1 cellular context compared by ENCODE assay signal in genomic region chr1:2412773-2413494, GRCh38.
TF ChIP-seq lines count a peak whose summit lies in the region.

No MANE protein-coding gene starts in this region.

TF ChIP-seq in WTC11, 78 proteins besides CTCF, POLR2A, EP300 and RAD21 (continued from another document):
- TF ChIP-seq, protein P1, sequence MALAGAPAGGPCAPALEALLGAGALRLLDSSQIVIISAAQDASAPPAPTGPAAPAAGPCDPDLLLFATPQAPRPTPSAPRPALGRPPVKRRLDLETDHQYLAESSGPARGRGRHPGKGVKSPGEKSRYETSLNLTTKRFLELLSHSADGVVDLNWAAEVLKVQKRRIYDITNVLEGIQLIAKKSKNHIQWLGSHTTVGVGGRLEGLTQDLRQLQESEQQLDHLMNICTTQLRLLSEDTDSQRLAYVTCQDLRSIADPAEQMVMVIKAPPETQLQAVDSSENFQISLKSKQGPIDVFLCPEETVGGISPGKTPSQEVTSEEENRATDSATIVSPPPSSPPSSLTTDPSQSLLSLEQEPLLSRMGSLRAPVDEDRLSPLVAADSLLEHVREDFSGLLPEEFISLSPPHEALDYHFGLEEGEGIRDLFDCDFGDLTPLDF (CRISPR knock-in tag; IDR thresholded peaks at IDR 0.05) = peak; percentile 75; the same call in 1 of the 2 replicates
- TF ChIP-seq TEAD1 (CRISPR knock-in tag; IDR thresholded peaks at IDR 0.05) = peak; percentile 30; the same call in 1 of the 2 replicates
- TF ChIP-seq, protein P2, sequence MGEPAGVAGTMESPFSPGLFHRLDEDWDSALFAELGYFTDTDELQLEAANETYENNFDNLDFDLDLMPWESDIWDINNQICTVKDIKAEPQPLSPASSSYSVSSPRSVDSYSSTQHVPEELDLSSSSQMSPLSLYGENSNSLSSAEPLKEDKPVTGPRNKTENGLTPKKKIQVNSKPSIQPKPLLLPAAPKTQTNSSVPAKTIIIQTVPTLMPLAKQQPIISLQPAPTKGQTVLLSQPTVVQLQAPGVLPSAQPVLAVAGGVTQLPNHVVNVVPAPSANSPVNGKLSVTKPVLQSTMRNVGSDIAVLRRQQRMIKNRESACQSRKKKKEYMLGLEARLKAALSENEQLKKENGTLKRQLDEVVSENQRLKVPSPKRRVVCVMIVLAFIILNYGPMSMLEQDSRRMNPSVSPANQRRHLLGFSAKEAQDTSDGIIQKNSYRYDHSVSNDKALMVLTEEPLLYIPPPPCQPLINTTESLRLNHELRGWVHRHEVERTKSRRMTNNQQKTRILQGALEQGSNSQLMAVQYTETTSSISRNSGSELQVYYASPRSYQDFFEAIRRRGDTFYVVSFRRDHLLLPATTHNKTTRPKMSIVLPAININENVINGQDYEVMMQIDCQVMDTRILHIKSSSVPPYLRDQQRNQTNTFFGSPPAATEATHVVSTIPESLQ (CRISPR knock-in tag; IDR thresholded peaks at IDR 0.05) = no peak
- TF ChIP-seq JUN (CRISPR knock-in tag; IDR thresholded peaks at IDR 0.05) = peak; percentile 44; the same call in 1 of the 2 replicates
- TF ChIP-seq RORB (CRISPR knock-in tag; IDR thresholded peaks at IDR 0.05) = no peak
- TF ChIP-seq, protein P3, sequence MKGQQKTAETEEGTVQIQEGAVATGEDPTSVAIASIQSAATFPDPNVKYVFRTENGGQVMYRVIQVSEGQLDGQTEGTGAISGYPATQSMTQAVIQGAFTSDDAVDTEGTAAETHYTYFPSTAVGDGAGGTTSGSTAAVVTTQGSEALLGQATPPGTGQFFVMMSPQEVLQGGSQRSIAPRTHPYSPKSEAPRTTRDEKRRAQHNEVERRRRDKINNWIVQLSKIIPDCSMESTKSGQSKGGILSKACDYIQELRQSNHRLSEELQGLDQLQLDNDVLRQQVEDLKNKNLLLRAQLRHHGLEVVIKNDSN (CRISPR knock-in tag; IDR thresholded peaks at IDR 0.05) = 0 out of 2 replicates have a peak, but pooled peaks have one; percentile 28
- TF ChIP-seq, protein P4, sequence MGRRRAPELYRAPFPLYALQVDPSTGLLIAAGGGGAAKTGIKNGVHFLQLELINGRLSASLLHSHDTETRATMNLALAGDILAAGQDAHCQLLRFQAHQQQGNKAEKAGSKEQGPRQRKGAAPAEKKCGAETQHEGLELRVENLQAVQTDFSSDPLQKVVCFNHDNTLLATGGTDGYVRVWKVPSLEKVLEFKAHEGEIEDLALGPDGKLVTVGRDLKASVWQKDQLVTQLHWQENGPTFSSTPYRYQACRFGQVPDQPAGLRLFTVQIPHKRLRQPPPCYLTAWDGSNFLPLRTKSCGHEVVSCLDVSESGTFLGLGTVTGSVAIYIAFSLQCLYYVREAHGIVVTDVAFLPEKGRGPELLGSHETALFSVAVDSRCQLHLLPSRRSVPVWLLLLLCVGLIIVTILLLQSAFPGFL (CRISPR knock-in tag; IDR thresholded peaks at IDR 0.05; ENCODE audit: borderline replicate concordance) = no peak
- TF ChIP-seq HMGXB4 (CRISPR knock-in tag; IDR thresholded peaks at IDR 0.05) = peak; percentile 57; the same call in 1 of the 2 replicates
- TF ChIP-seq FOXP1 (CRISPR knock-in tag; IDR thresholded peaks at IDR 0.05; ENCODE audit: borderline replicate concordance) = peak; percentile 72; the same call in 1 of the 2 replicates
- TF ChIP-seq E2F4 (CRISPR knock-in tag; IDR thresholded peaks at IDR 0.05; ENCODE audit: borderline replicate concordance, low read depth) = peak; percentile 45; the same call in 1 of the 2 replicates
- TF ChIP-seq, protein P5, sequence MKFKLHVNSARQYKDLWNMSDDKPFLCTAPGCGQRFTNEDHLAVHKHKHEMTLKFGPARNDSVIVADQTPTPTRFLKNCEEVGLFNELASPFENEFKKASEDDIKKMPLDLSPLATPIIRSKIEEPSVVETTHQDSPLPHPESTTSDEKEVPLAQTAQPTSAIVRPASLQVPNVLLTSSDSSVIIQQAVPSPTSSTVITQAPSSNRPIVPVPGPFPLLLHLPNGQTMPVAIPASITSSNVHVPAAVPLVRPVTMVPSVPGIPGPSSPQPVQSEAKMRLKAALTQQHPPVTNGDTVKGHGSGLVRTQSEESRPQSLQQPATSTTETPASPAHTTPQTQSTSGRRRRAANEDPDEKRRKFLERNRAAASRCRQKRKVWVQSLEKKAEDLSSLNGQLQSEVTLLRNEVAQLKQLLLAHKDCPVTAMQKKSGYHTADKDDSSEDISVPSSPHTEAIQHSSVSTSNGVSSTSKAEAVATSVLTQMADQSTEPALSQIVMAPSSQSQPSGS (CRISPR knock-in tag; IDR thresholded peaks at IDR 0.05; ENCODE audit: borderline replicate concordance, low read depth) = no peak
- 0 out of 2 replicates have a peak, but pooled peaks have one; percentile 14 for TF ChIP-seq NR2C2 (CRISPR knock-in tag; IDR thresholded peaks at IDR 0.05)
- TF ChIP-seq ETV6 (CRISPR knock-in tag; IDR thresholded peaks at IDR 0.05) = 0 out of 2 replicates have a peak, but pooled peaks have one; percentile 10
- no peak for TF ChIP-seq ZBTB21 (CRISPR knock-in tag; IDR thresholded peaks at IDR 0.05; ENCODE audit: borderline replicate concordance)
- TF ChIP-seq NFE2L1 (CRISPR knock-in tag; IDR thresholded peaks at IDR 0.05) = peak; percentile 66; the same call in 1 of the 2 replicates
- 0 out of 2 replicates have a peak, but pooled peaks have one; percentile 16 for TF ChIP-seq ATF1 (CRISPR knock-in tag; IDR thresholded peaks at IDR 0.05)
- no peak for TF ChIP-seq ZNF671 (CRISPR knock-in tag; IDR thresholded peaks at IDR 0.05)
TF ChIP-seq in WTC11: peak in this region for 19.
